Comparison of ENCODE assay signal across 19 cellular contexts in the genomic region with DNA sequence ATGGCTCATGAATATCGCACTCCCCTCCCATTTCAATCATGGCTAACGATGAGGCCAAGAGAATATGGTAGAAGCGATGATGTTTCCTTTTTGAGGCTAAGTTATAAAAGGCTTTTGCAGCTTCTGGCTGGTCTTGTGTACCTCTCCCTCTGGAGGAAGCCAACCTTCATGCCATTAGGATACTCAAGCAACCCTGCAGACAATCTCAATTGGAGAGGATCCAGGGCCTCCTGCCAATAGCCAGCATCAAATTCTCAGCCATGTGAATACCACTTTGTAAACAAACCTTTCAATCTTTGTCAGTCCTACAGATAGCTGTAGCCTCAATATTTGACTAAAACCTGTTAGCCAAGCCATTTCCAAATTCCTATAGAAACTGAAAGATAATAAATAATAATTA.
A peak's percentile ranks its signal among the peaks of the same experiment; 100 is the strongest.
DNase-seq lines count a peak whose midpoint lies in the region; ATAC-seq and TF ChIP-seq lines count a peak whose summit lies in the region.
"Had no signal": no experiment of that assay in that cellular context is flagged by ENCODE, and none has a peak within 500 bp of the region (broad histone marks: within the 10 kb centered on the region; RNA-seq: fewer than 3 reads in every experiment).

No MANE protein-coding gene starts in this region.

- DNase-seq in DMS53 treated with DMSO at 0.1 percent for 48 hours (lab: John Stamatoyannopoulos, UW; ENCODE audit: unreplicated experiment), result peak; percentile 5
- DNase-seq in NCI-H128 (lab: John Stamatoyannopoulos, UW; ENCODE audit: unreplicated experiment), result peak; percentile 71
- peak; percentile 94 for DNase-seq in NCI-H446 treated with DMSO at 0.1 percent for 48 hours (lab: John Stamatoyannopoulos, UW)
- peak; percentile 71 for DNase-seq in cerebellar cortex (ENCODE audit: low spot score)
- DNase-seq in activated gamma-delta T cell (lab: John Stamatoyannopoulos, UW), result no peak
- no peak for DNase-seq in MM.1S
- no peak for DNase-seq in hepatocyte (ENCODE audit: low spot score)
- no peak for DNase-seq in activated CD4-positive, alpha-beta T cell treated with anti-CD3 and anti-CD28 coated beads for 36 hours
- DNase-seq: activated naive CD4-positive, alpha-beta T cell treated with Interleukin-2 at 50 U/mL for 16 hours; CD8-positive, alpha-beta memory T cell; colonic mucosa; kidney; small intestine; stimulated activated CD4-positive, alpha-beta T cell treated with anti-CD3 and anti-CD28 coated beads, Interleukin-4, amount 100 ng/mL, for 24 hours; T-cell had no signal

- H3K4me2 ChIP-seq in MM.1S (ENCODE audit: low read depth, low read length), result no peak overlapping the region
- H3K4me2 ChIP-seq in hepatocyte, result no peak overlapping the region
- H3K4me2 ChIP-seq: KMS-11 had no signal

- 68% methylated on average over 3 of the region's 3 CpGs for WGBS in hepatocyte (ENCODE audit: low lambda C conversion rate, missing lambda C conversion rate)

- H2AFZ ChIP-seq in MM.1S (ENCODE audit: low read length) (no peak overlapping the region), hepatocyte (no peak overlapping the region)

- H3K4me3 Mint-ChIP-seq in activated CD4-positive, alpha-beta T cell treated with anti-CD3 and anti-CD28 coated beads for 36 hours, result no peak overlapping the region
- H3K4me3 Mint-ChIP-seq: CD8-positive, alpha-beta memory T cell; natural killer cell treated with Interleukin-12 subunit alpha and Interleukin-12 subunit beta and Interleukin-15 and Interleukin-18, amount 100 ng/mL, for 72 hours; T-cell had no signal

- H3K9me3 ChIP-seq in MM.1S (replicated peaks; ENCODE audit: insufficient read depth, low read length) (no peaks in the 10 kb centered on the region), hepatocyte (ENCODE audit: low read depth) (no peaks in the 10 kb centered on the region)
- H3K9me3 ChIP-seq: colonic mucosa had no signal

- H3K27me3 Mint-ChIP-seq in activated CD4-positive, alpha-beta T cell treated with anti-CD3 and anti-CD28 coated beads for 36 hours, result no peaks in the 10 kb centered on the region
- H3K27me3 Mint-ChIP-seq: progenitor cell of endocrine pancreas, T-cell had no signal

- H3K27me3 ChIP-seq in MM.1S (replicated peaks; ENCODE audit: insufficient read depth, low read length) (no peaks in the 10 kb centered on the region), hepatocyte (no peaks in the 10 kb centered on the region)
- H3K27me3 ChIP-seq: colonic mucosa had no signal

- H3K79me2 ChIP-seq in MM.1S (ENCODE audit: low read length) (no peaks in the 10 kb centered on the region), hepatocyte (no peaks in the 10 kb centered on the region)

- CTCF ChIA-PET in activated CD4-positive, alpha-beta T cell treated with anti-CD3 and anti-CD28 coated beads for 36 hours (lab: Charles Lee), result no interaction called here

- TF ChIP-seq CTCF in MM.1S (IDR thresholded peaks at IDR 0.05; ENCODE audit: low read length), result no peak
- TF ChIP-seq CTCF in hepatocyte (IDR thresholded peaks at IDR 0.05; ENCODE audit: poor library complexity), result no peak

- H3K4me3 ChIP-seq in MM.1S (ENCODE audit: low read length) (no peak overlapping the region), hepatocyte (no peak overlapping the region)
- H3K4me3 ChIP-seq: colonic mucosa had no signal

- no peak overlapping the region for H3K9ac ChIP-seq in MM.1S (ENCODE audit: low read length)
- H3K9ac ChIP-seq: KMS-11 had no signal

- no peaks in the 10 kb centered on the region for H3K4me1 ChIP-seq in MM.1S (ENCODE audit: low read length)
- no peaks in the 10 kb centered on the region for H3K4me1 ChIP-seq in hepatocyte (ENCODE audit: insufficient read depth)
- H3K4me1 ChIP-seq: colonic mucosa had no signal

- H4K20me1 ChIP-seq in MM.1S (ENCODE audit: insufficient read depth, low read length), result no peaks in the 10 kb centered on the region
- no peaks in the 10 kb centered on the region for H4K20me1 ChIP-seq in hepatocyte (ENCODE audit: insufficient read depth, poor library complexity, severe bottlenecking)

- no peak overlapping the region for H3K27ac Mint-ChIP-seq in activated CD4-positive, alpha-beta T cell treated with anti-CD3 and anti-CD28 coated beads for 36 hours
- H3K27ac Mint-ChIP-seq: CD8-positive, alpha-beta memory T cell; natural killer cell treated with Interleukin-12 subunit alpha and Interleukin-12 subunit beta and Interleukin-15 and Interleukin-18, amount 100 ng/mL, for 72 hours; progenitor cell of endocrine pancreas; T-cell had no signal

- no peaks in the 10 kb centered on the region for H3F3A ChIP-seq in MM.1S (ENCODE audit: insufficient read depth, low read length)

- no peaks in the 10 kb centered on the region for H3K36me3 Mint-ChIP-seq in activated CD4-positive, alpha-beta T cell treated with anti-CD3 and anti-CD28 coated beads for 36 hours (ENCODE audit: low read depth)
- H3K36me3 Mint-ChIP-seq: CD8-positive, alpha-beta memory T cell; natural killer cell treated with Interleukin-12 subunit alpha and Interleukin-12 subunit beta and Interleukin-15 and Interleukin-18, amount 100 ng/mL, for 72 hours; T-cell had no signal

- H3K9me2 ChIP-seq in MM.1S (replicated peaks; ENCODE audit: insufficient read depth, low read length), result no peaks in the 10 kb centered on the region
- H3K9me2 ChIP-seq in hepatocyte (replicated peaks; ENCODE audit: insufficient read depth), result no peaks in the 10 kb centered on the region

- no peak for ATAC-seq in activated CD4-positive, alpha-beta T cell treated with anti-CD3 and anti-CD28 coated beads for 36 hours
- ATAC-seq: HCT116; natural killer cell treated with Interleukin-12 subunit alpha and Interleukin-12 subunit beta and Interleukin-15 and Interleukin-18, amount 100 ng/mL, for 72 hours; T-cell had no signal

- H3K9me3 Mint-ChIP-seq in activated CD4-positive, alpha-beta T cell treated with anti-CD3 and anti-CD28 coated beads for 36 hours (ENCODE audit: low read depth), result no peaks in the 10 kb centered on the region
- H3K9me3 Mint-ChIP-seq: natural killer cell treated with Interleukin-12 subunit alpha and Interleukin-12 subunit beta and Interleukin-15 and Interleukin-18, amount 100 ng/mL, for 72 hours had no signal

- no peaks in the 10 kb centered on the region for H3K36me3 ChIP-seq in MM.1S (replicated peaks; ENCODE audit: insufficient read depth, low read length)
- H3K36me3 ChIP-seq in hepatocyte (replicated peaks; ENCODE audit: insufficient read depth, low read depth), result no peaks in the 10 kb centered on the region
- H3K36me3 ChIP-seq: colonic mucosa had no signal

- intact Hi-C loops in activated CD4-positive, alpha-beta T cell treated with anti-CD3 and anti-CD28 coated beads for 36 hours (cut with DNase I, micrococcal nuclease), result no loop called here

- POLR2A ChIA-PET in activated CD4-positive, alpha-beta T cell treated with anti-CD3 and anti-CD28 coated beads for 36 hours (lab: Charles Lee), result no interaction called here

- H3K27ac ChIP-seq in MM.1S (ENCODE audit: low read length), result no peak overlapping the region
- H3K27ac ChIP-seq in hepatocyte, result no peak overlapping the region
- H3K27ac ChIP-seq: colonic mucosa, KMS-11 had no signal

- H3K4me1 Mint-ChIP-seq in activated CD4-positive, alpha-beta T cell treated with anti-CD3 and anti-CD28 coated beads for 36 hours, result no peaks in the 10 kb centered on the region
- H3K4me1 Mint-ChIP-seq: CD8-positive, alpha-beta memory T cell; T-cell had no signal

Comparison
In these comparisons a context has a peak if more than half of its experiments do, and no peak if none do; other contexts are left out.
1. DNase-seq: peak in DMS53 treated with DMSO at 0.1 percent for 48 hours (single experiment), NCI-H128 (single experiment), NCI-H446 treated with DMSO at 0.1 percent for 48 hours (single experiment) and cerebellar cortex (single experiment); none in activated gamma-delta T cell (single experiment), MM.1S (single experiment), hepatocyte (single experiment) and activated CD4-positive, alpha-beta T cell treated with anti-CD3 and anti-CD28 coated beads for 36 hours (single experiment).